Comparison of ENCODE assay signal across 2 cellular contexts in genomic region chr2:73828818-73829570, GRCh38.
TF ChIP-seq lines count a peak whose summit lies in the region.

TSS of gene STAMBP (plus strand) at chr2:73828961. CDS start at chr2:73830857, 1,896 bp downstream.

TF ChIP-seq in IMR-90, 13 proteins besides CTCF, POLR2A, EP300 and RAD21 (continued from another document):
- TF ChIP-seq MXI1 (IDR thresholded peaks at IDR 0.05; ENCODE audit: borderline replicate concordance, low read depth, low read length): no peak
- TF ChIP-seq CHD1 (IDR thresholded peaks at IDR 0.05; ENCODE audit: low read depth, low read length): 0 out of 2 replicates have a peak, but pooled peaks have one; percentile 61
- TF ChIP-seq FOS (IDR thresholded peaks at IDR 0.05; ENCODE audit: low read depth, low read length): no peak
- peak; percentile 61; the same call in 1 of the 2 replicates for TF ChIP-seq BHLHE40 (IDR thresholded peaks at IDR 0.05; ENCODE audit: low read depth, low read length)
- TF ChIP-seq RFX5 (IDR thresholded peaks at IDR 0.05; ENCODE audit: low read depth, low read length): no peak
- peak; percentile 79 for TF ChIP-seq USF2 (IDR thresholded peaks at IDR 0.05; ENCODE audit: low read depth, low read length)

TF ChIP-seq in endothelial cell of umbilical vein, 7 proteins besides CTCF, POLR2A, EP300 and RAD21 (continued from another document):
- TF ChIP-seq GATA2 (IDR thresholded peaks at IDR 0.05; ENCODE audit: insufficient read depth, insufficient read length, low read depth, low read length): no peak
TF ChIP-seq in endothelial cell of umbilical vein: peak in this region for 1.
